Comparison of ENCODE assay signal across 1 cellular context in the genomic region with DNA sequence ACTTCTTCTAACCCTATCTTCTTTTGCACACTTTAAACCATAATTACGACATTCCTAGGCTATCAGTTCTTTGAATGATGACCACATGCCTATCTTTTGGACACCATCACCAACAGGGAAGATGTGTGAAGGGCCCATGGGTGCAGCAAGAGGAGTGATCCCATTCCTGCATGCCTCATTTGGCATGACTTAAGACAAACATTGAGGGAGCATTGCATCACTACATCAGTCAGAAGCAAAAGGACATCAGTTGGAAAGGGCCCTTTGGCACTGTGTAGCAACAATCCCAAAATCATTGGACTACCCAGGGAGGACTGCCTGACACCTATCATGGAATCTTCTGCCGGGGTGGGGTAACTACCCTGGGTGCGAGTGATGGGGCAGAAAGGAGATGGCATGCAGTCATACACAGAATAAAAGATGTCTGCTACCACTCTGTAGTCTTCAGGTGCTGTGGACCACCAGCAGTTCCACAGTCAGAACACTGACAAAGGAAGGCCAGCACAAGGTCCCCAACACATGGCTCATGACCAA.
A peak's percentile ranks its signal among the peaks of the same experiment; 100 is the strongest.
TF ChIP-seq lines count a peak whose summit lies in the region.

No MANE protein-coding gene starts in this region.

TF ChIP-seq in K562, 482 proteins besides CTCF, POLR2A, EP300 and RAD21 (continued from another document and continues in another):
- TF ChIP-seq RERE (CRISPR knock-in tag; IDR thresholded peaks at IDR 0.05; ENCODE audit: borderline replicate concordance): no peak
- no peak for TF ChIP-seq RBFOX2 (IDR thresholded peaks at IDR 0.05; ENCODE audit: low read depth, low read length)
- TF ChIP-seq ZNF174 (CRISPR knock-in tag; IDR thresholded peaks at IDR 0.05): no peak
- peak; percentile 35; the same call in 1 of the 2 replicates for TF ChIP-seq NR2C2 (CRISPR knock-in tag; IDR thresholded peaks at IDR 0.05)
- TF ChIP-seq NR2C2 (tag; IDR thresholded peaks at IDR 0.05): peak; percentile 57; the same call in 1 of the 2 replicates
- TF ChIP-seq BRF1 (IDR thresholded peaks at IDR 0.05; ENCODE audit: borderline replicate concordance, extremely low read depth, insufficient read length): no peak
- no peak for TF ChIP-seq NFYB (IDR thresholded peaks at IDR 0.05; ENCODE audit: extremely low read depth, insufficient read length)
- peak; percentile 43; the same call in 1 of the 2 replicates for TF ChIP-seq DPF2 (IDR thresholded peaks at IDR 0.05)
- TF ChIP-seq ZNF143 (CRISPR knock-in tag; IDR thresholded peaks at IDR 0.05): no peak
- no peak for TF ChIP-seq GABPB2 (CRISPR knock-in tag; conservative IDR thresholded peaks at IDR 0.05)
- no peak for TF ChIP-seq NCOA2 (IDR thresholded peaks at IDR 0.05; ENCODE audit: partially characterized antibody in 2 of 2)
- peak; percentile 23; the same call in 1 of the 2 replicates for TF ChIP-seq EHMT2 (IDR thresholded peaks at IDR 0.05)
- TF ChIP-seq ELF4 (CRISPR knock-in tag; IDR thresholded peaks at IDR 0.05): 0 out of 2 replicates have a peak, but pooled peaks have one; percentile 48
- TF ChIP-seq, protein P1, sequence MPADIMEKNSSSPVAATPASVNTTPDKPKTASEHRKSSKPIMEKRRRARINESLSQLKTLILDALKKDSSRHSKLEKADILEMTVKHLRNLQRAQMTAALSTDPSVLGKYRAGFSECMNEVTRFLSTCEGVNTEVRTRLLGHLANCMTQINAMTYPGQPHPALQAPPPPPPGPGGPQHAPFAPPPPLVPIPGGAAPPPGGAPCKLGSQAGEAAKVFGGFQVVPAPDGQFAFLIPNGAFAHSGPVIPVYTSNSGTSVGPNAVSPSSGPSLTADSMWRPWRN (IDR thresholded peaks at IDR 0.05; ENCODE audit: low read depth): peak; percentile 21; the same call in 1 of the 2 replicates
- no peak for TF ChIP-seq PHF21A (IDR thresholded peaks at IDR 0.05; ENCODE audit: borderline replicate concordance, low read depth)
- TF ChIP-seq ZNF239 (CRISPR knock-in tag; IDR thresholded peaks at IDR 0.05): no peak
- no peak for TF ChIP-seq KAT8 (IDR thresholded peaks at IDR 0.05; ENCODE audit: low read depth)
- no peak for TF ChIP-seq ZNF717 (CRISPR knock-in tag; IDR thresholded peaks at IDR 0.05)
- TF ChIP-seq, protein P2, sequence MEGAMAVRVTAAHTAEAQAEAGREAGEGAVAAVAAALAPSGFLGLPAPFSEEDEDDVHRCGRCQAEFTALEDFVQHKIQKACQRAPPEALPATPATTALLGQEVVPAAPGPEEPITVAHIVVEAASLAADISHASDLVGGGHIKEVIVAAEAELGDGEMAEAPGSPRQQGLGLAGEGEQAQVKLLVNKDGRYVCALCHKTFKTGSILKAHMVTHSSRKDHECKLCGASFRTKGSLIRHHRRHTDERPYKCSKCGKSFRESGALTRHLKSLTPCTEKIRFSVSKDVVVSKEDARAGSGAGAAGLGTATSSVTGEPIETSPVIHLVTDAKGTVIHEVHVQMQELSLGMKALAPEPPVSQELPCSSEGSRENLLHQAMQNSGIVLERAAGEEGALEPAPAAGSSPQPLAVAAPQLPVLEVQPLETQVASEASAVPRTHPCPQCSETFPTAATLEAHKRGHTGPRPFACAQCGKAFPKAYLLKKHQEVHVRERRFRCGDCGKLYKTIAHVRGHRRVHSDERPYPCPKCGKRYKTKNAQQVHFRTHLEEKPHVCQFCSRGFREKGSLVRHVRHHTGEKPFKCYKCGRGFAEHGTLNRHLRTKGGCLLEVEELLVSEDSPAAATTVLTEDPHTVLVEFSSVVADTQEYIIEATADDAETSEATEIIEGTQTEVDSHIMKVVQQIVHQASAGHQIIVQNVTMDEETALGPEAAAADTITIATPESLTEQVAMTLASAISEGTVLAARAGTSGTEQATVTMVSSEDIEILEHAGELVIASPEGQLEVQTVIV (CRISPR knock-in tag; IDR thresholded peaks at IDR 0.05; ENCODE audit: borderline replicate concordance): no peak
- no peak for TF ChIP-seq TSC22D4 (tag; IDR thresholded peaks at IDR 0.05)
- TF ChIP-seq BRD9 (IDR thresholded peaks at IDR 0.05; ENCODE audit: low read depth, partially characterized antibody): no peak
- TF ChIP-seq, protein P3, sequence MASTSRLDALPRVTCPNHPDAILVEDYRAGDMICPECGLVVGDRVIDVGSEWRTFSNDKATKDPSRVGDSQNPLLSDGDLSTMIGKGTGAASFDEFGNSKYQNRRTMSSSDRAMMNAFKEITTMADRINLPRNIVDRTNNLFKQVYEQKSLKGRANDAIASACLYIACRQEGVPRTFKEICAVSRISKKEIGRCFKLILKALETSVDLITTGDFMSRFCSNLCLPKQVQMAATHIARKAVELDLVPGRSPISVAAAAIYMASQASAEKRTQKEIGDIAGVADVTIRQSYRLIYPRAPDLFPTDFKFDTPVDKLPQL (IDR thresholded peaks at IDR 0.05; ENCODE audit: extremely low read depth, insufficient read length): no peak
- TF ChIP-seq FOS (IDR thresholded peaks at IDR 0.05; ENCODE audit: extremely low read depth, insufficient read length): no peak
- TF ChIP-seq IFI16 (CRISPR knock-in tag; IDR thresholded peaks at IDR 0.05): no peak
- peak; percentile 30; the same call in 1 of the 2 replicates for TF ChIP-seq LEF1 (IDR thresholded peaks at IDR 0.05)
- TF ChIP-seq NCOA1 (IDR thresholded peaks at IDR 0.05; ENCODE audit: low read depth): no peak
- TF ChIP-seq FUS (optimal IDR thresholded peaks at IDR 0.05; ENCODE audit: low read depth, low read length): no peak
- TF ChIP-seq SMARCE1 (IDR thresholded peaks at IDR 0.05): peak; percentile 42; the same call in 1 of the 2 replicates
- no peak for TF ChIP-seq ATF6 (CRISPR knock-in tag; IDR thresholded peaks at IDR 0.05)
- TF ChIP-seq GTF2E2 (tag; IDR thresholded peaks at IDR 0.05): peak; percentile 61
- TF ChIP-seq TRIM24 (IDR thresholded peaks at IDR 0.05): peak; percentile 95
- peak; percentile 8; the same call in 1 of the 2 replicates for TF ChIP-seq RAD51 (IDR thresholded peaks at IDR 0.05; ENCODE audit: borderline replicate concordance, low read depth)
- no peak for TF ChIP-seq HMGXB4 (CRISPR knock-in tag; IDR thresholded peaks at IDR 0.05)
- peak; percentile 30; the same call in 1 of the 2 replicates for TF ChIP-seq BHLHE40 (IDR thresholded peaks at IDR 0.05; ENCODE audit: low read length)
- TF ChIP-seq TFAM (CRISPR knock-in tag; conservative IDR thresholded peaks at IDR 0.05): no peak
- peak; percentile 95 for TF ChIP-seq ZNF395 (CRISPR knock-in tag; IDR thresholded peaks at IDR 0.05)
- peak; percentile 45; the same call in 1 of the 2 replicates for TF ChIP-seq ZSCAN32 (CRISPR knock-in tag; IDR thresholded peaks at IDR 0.05)
- no peak for TF ChIP-seq MBD2 (IDR thresholded peaks at IDR 0.05; ENCODE audit: borderline replicate concordance, low read depth)
- TF ChIP-seq FOXP1 (CRISPR knock-in tag; IDR thresholded peaks at IDR 0.05): no peak
- no peak for TF ChIP-seq RHOXF2B (CRISPR knock-in tag; conservative IDR thresholded peaks at IDR 0.05)
- TF ChIP-seq ZBED1 (IDR thresholded peaks at IDR 0.05): no peak
- no peak for TF ChIP-seq SREBF2 (CRISPR knock-in tag; IDR thresholded peaks at IDR 0.05)
- peak; percentile 81 to 94 for TF ChIP-seq TEAD1 (CRISPR knock-in tag; IDR thresholded peaks at IDR 0.05)
- TF ChIP-seq SMAD3 (CRISPR knock-in tag; conservative IDR thresholded peaks at IDR 0.05): peak; percentile 65; the same call in 1 of the 2 replicates
- TF ChIP-seq HDAC6 (IDR thresholded peaks at IDR 0.05; ENCODE audit: low read depth, low read length): no peak
- TF ChIP-seq ELK1 (CRISPR knock-in tag; IDR thresholded peaks at IDR 0.05): no peak
- no peak for TF ChIP-seq ZNF263 (CRISPR knock-in tag; IDR thresholded peaks at IDR 0.05; ENCODE audit: borderline replicate concordance)
- TF ChIP-seq ZFP36 (IDR thresholded peaks at IDR 0.05; ENCODE audit: low read depth, low read length, partially characterized antibody): no peak
- TF ChIP-seq CBFA2T3 (IDR thresholded peaks at IDR 0.05): peak; percentile 79
- TF ChIP-seq EGR1 (conservative IDR thresholded peaks at IDR 0.05): no peak
- TF ChIP-seq HDGF (IDR thresholded peaks at IDR 0.05): no peak
- no peak for TF ChIP-seq ZNF764 (CRISPR knock-in tag; IDR thresholded peaks at IDR 0.05; ENCODE audit: low read depth)
- no peak for TF ChIP-seq BACH1 (tag; IDR thresholded peaks at IDR 0.05)
- TF ChIP-seq JUNB (CRISPR knock-in tag; conservative IDR thresholded peaks at IDR 0.05): no peak
